28 cellular contexts compared by ENCODE assay signal in the genomic region with DNA sequence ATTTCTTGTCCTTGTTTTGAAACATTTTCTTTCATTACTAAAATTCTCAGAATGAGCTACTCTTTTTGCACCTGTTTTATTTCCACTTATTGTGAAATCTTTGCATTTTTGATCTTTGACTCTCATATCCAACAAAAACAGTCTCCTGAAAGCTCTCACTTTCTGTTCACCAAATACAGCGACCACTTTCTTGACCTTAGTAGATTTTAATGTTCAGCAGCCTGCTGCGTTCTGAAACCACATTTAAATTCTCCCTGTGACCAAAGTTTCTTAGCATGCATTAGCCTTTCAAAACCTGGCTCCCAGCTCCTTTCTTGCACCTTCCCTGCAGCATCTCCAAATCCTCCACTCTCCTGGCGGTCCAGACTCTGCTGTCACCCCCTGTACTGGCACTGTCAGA.
DNase-seq lines count a peak whose midpoint lies in the region; ATAC-seq, FAIRE-seq and TF ChIP-seq lines count a peak whose summit lies in the region.
"Had no signal": no experiment of that assay in that cellular context is flagged by ENCODE, and none has a peak within 500 bp of the region (broad histone marks: within the 10 kb centered on the region; RNA-seq: fewer than 3 reads in every experiment).

No MANE protein-coding gene starts in this region.

- H3K27me3 Mint-ChIP-seq in stimulated activated naive CD8-positive, alpha-beta T cell treated with anti-CD3 and anti-CD28 coated beads, Interleukin-15, amount 100 ng/mL, for 72 hours = no peaks in the 10 kb centered on the region
- H3K27me3 Mint-ChIP-seq: IgD-negative memory B cell had no signal

- H3K4me3 Mint-ChIP-seq in stimulated activated naive CD8-positive, alpha-beta T cell treated with anti-CD3 and anti-CD28 coated beads, Interleukin-15, amount 100 ng/mL, for 72 hours = no peak overlapping the region
- H3K4me3 Mint-ChIP-seq: CD8-positive, alpha-beta memory T cell; IgD-negative memory B cell had no signal

- DNase-seq in HepG2 (ENCODE audit: low spot score) (no peak), GM12878 (ENCODE audit: low read depth, low spot score) (peak; percentile 13), MV-4-11 (lab: John Stamatoyannopoulos, UW) (no peak)
- DNase-seq in stimulated activated naive CD8-positive, alpha-beta T cell treated with anti-CD3 and anti-CD28 coated beads, Interleukin-15, amount 100 ng/mL, for 72 hours = no peak
- DNase-seq: AML-193; Calu3; CD8-positive, alpha-beta memory T cell; DMS153; NCI-H1048; NCI-H1436; NCI-H187 treated with DMSO at 0.1 percent for 48 hours; NCI-H510A treated with DMSO at 0.1 percent for 48 hours; NCI-H748 treated with DMSO at 0.1 percent for 48 hours; NK-92 treated with Interleukin-12 subunit alpha and Interleukin-12 subunit beta, amount 100 ng/mL, for 24 hours; SIG-M5; SK-N-SH had no signal

- POLR2A ChIA-PET in HepG2 (lab: Yijun Ruan, JAX) = no interaction called here
- POLR2A ChIA-PET in GM12878 (lab: Charles Lee) = no interaction called here

- intact Hi-C loops in HepG2 (cut with micrococcal nuclease; ENCODE audit: unreplicated experiment) = no loop called here
- intact Hi-C loops in GM12878 (cut with micrococcal nuclease; ENCODE audit: unreplicated experiment) = no loop called here

- BruUV-seq in HepG2 (replicated peaks; lab: Mats Ljungman, UMichigan) (no TSS peak), GM12878 (replicated peaks; lab: Mats Ljungman, UMichigan) (no TSS peak)

- H4K20me1 ChIP-seq in HepG2 (ENCODE audit: insufficient read depth, low read length) (no peaks in the 10 kb centered on the region), GM12878 (ENCODE audit: control insufficient read depth, insufficient read depth) (no peaks in the 10 kb centered on the region)

- no peaks in the 10 kb centered on the region for H3K79me2 ChIP-seq in HepG2 (ENCODE audit: insufficient read depth, low read length)
- no peaks in the 10 kb centered on the region for H3K79me2 ChIP-seq in GM12878 (ENCODE audit: control insufficient read depth, insufficient read depth, low read length)

- no peak for ATAC-seq in HepG2
- peak; percentile 76 for ATAC-seq in GM12878
- ATAC-seq in HG03378 (IDR thresholded peaks at IDR 0.05; ENCODE audit: unreplicated experiment) = no peak
- ATAC-seq in GM18870 (IDR thresholded peaks at IDR 0.05; ENCODE audit: unreplicated experiment) = no peak
- no peak for ATAC-seq in stimulated activated naive CD8-positive, alpha-beta T cell treated with anti-CD3 and anti-CD28 coated beads, Interleukin-15, amount 100 ng/mL, for 72 hours
- ATAC-seq: Panc1 had no signal

- CTCF ChIA-PET in HepG2 (lab: Yijun Ruan, JAX; ENCODE audit: low intra/inter-chr PET ratio, low total read pairs) (no interaction called here), GM12878 (lab: Yijun Ruan, JAX) (interaction anchor here (0.8 to 1.4 kb wide), 2 partner anchors 12 to 47 kb away, joined by 4 read pairs; no protein-coding TSS in a partner anchor)

- no peaks in the 10 kb centered on the region for H3K9me3 ChIP-seq in liver (ENCODE audit: control insufficient read depth in 4 of 4, low read length in 3 of 4)
- no peaks in the 10 kb centered on the region for H3K9me3 ChIP-seq in HepG2 (ENCODE audit: low read length)
- H3K9me3 ChIP-seq in GM12878 (replicated peaks; ENCODE audit: control insufficient read depth, insufficient read depth, low read length) = no peaks in the 10 kb centered on the region; the same call in 2 of the 3 replicates
- no peaks in the 10 kb centered on the region for H3K9me3 ChIP-seq in neuron (ENCODE audit: low read length)
- H3K9me3 ChIP-seq: HAP-1, SK-N-SH had no signal

- no peaks in the 10 kb centered on the region for H3K4me1 Mint-ChIP-seq in stimulated activated naive CD8-positive, alpha-beta T cell treated with anti-CD3 and anti-CD28 coated beads, Interleukin-15, amount 100 ng/mL, for 72 hours
- H3K4me1 Mint-ChIP-seq: CD8-positive, alpha-beta memory T cell; IgD-negative memory B cell had no signal

- H3K4me3 ChIP-seq in liver (ENCODE audit: low read depth in 1 of 3, low read length in 3 of 3) (no peak overlapping the region), HepG2 (replicated peaks in 1 of 3; ENCODE audit: insufficient read depth in 1 of 3, low read depth in 2 of 3, low read length in 3 of 3) (no peak overlapping the region), GM12878 (no peak overlapping the region), neuron (ENCODE audit: low read length) (no peak overlapping the region)
- H3K4me3 ChIP-seq: GM23248, HAP-1 had no signal

- H3K36me3 ChIP-seq in liver (ENCODE audit: control insufficient read depth in 4 of 4, insufficient read depth in 3 of 4, low read depth in 1 of 4, low read length in 3 of 4) (no peaks in the 10 kb centered on the region), HepG2 (replicated peaks in 1 of 2; ENCODE audit: control insufficient read depth in 1 of 2, insufficient read depth in 2 of 2, low read length in 2 of 2) (no peaks in the 10 kb centered on the region), GM12878 (ENCODE audit: control insufficient read depth in 2 of 2, insufficient read depth in 2 of 2, low read length in 1 of 2) (no peaks in the 10 kb centered on the region), neuron (ENCODE audit: insufficient read depth, low read length) (no peaks in the 10 kb centered on the region)
- H3K36me3 ChIP-seq: HAP-1 had no signal

- no peak for TF ChIP-seq CTCF in liver (IDR thresholded peaks at IDR 0.05; ENCODE audit: low read depth, low read length, missing input control)
- no peak for TF ChIP-seq CTCF in HepG2 (CRISPR knock-in tag; IDR thresholded peaks at IDR 0.05)
- no peak for TF ChIP-seq CTCF in GM12878 (IDR thresholded peaks at IDR 0.05 in 2 of 3, conservative IDR thresholded peaks at IDR 0.05 in 1 of 3; ENCODE audit: control insufficient read depth in 2 of 3, extremely low read depth in 1 of 3, insufficient read depth in 1 of 3, low read depth in 3 of 3, low read length in 3 of 3)

- no peak for FAIRE-seq in HepG2 (lab: Jason Lieb, UNC)
- no peak for FAIRE-seq in GM12878 (lab: Jason Lieb, UNC)
- FAIRE-seq: G401.6, HTR-8/SVneo had no signal

- TF ChIP-seq EP300 in HepG2 (IDR thresholded peaks at IDR 0.05; ENCODE audit: low read depth in 2 of 2, low read length in 2 of 2) (no peak), HepG2 (CRISPR knock-in tag; IDR thresholded peaks at IDR 0.05; ENCODE audit: borderline replicate concordance) (no peak), GM12878 (IDR thresholded peaks at IDR 0.05; ENCODE audit: borderline replicate concordance in 1 of 2, control insufficient read depth in 1 of 2, low read depth in 2 of 2, low read length in 2 of 2) (no peak)

- TF ChIP-seq POLR2A in HepG2 (IDR thresholded peaks at IDR 0.05; ENCODE audit: insufficient read depth in 1 of 2, low read depth in 2 of 2, low read length in 2 of 2) = no peak
- no peak for TF ChIP-seq POLR2A in GM12878 (IDR thresholded peaks at IDR 0.05; ENCODE audit: low read depth, low read length)

- H2AFZ ChIP-seq in HepG2 (ENCODE audit: low read length) (no peak overlapping the region), GM12878 (ENCODE audit: control insufficient read depth, low read depth, low read length) (no peak overlapping the region), neuron (ENCODE audit: low read depth, low read length) (peak overlapping the region; percentile 14)
- H2AFZ ChIP-seq: GM23248 had no signal

- SMC1A ChIA-PET in GM12878 (lab: Charles Lee; ENCODE audit: uncharacterized antibody, unreplicated experiment) = interaction anchor here (0.6 to 2.0 kb wide), 5 partner anchors 13 to 204 kb away, joined by 3 to 5 read pairs (median 3); no protein-coding TSS in a partner anchor

- H3K4me1 ChIP-seq in liver (ENCODE audit: control insufficient read depth in 4 of 4, insufficient read depth in 4 of 4, low read length in 3 of 4) (peaks cover 0 to 5% (median under 1%) of the 10 kb centered on the region in 4 donors), HepG2 (ENCODE audit: insufficient read depth, low read length) (no peaks in the 10 kb centered on the region), GM12878 (ENCODE audit: control insufficient read depth, insufficient read depth, low read length) (no peaks in the 10 kb centered on the region), neuron (ENCODE audit: insufficient read depth, low read length) (peaks cover 24% of the 10 kb centered on the region)
- H3K4me1 ChIP-seq: HAP-1 had no signal

- TF ChIP-seq RAD21 in liver (IDR thresholded peaks at IDR 0.05) (no peak), HepG2 (CRISPR knock-in tag; IDR thresholded peaks at IDR 0.05) (no peak), GM12878 (IDR thresholded peaks at IDR 0.05; ENCODE audit: insufficient read depth, low read depth, low read length) (no peak)

- no peaks in the 10 kb centered on the region for H3K9me3 Mint-ChIP-seq in stimulated activated naive CD8-positive, alpha-beta T cell treated with anti-CD3 and anti-CD28 coated beads, Interleukin-15, amount 100 ng/mL, for 72 hours
- H3K9me3 Mint-ChIP-seq: CD8-positive, alpha-beta memory T cell had no signal

- in situ Hi-C loops in HepG2 (cut with HindIII; ENCODE audit: extremely low pct_ligation_motif_present, low pct_unique_long_range_greater_than_20kb) = no loop called here
- in situ Hi-C loops in GM12878 (cut with MboI) = no loop called here

- WGBS in liver = 51% methylated on average over 3 of the region's 3 CpGs
- 3% methylated on average over 3 of the region's 3 CpGs for WGBS in HepG2 (ENCODE audit: low lambda C conversion rate)
- WGBS in GM12878 (ENCODE audit: insufficient coverage, insufficient replicate concordance, low lambda C conversion rate, missing lambda C conversion rate) = 0% methylated on average over 3 of the region's 3 CpGs

- H3K27ac ChIP-seq in liver (ENCODE audit: low read depth in 1 of 2, low read length in 2 of 2) = no peak overlapping the region
- no peak overlapping the region for H3K27ac ChIP-seq in HepG2 (ENCODE audit: extremely low read length, insufficient read depth, low read length)
- no peak overlapping the region for H3K27ac ChIP-seq in GM12878 (ENCODE audit: control insufficient read depth, insufficient read depth)
- H3K27ac ChIP-seq: 22Rv1, C4-2B, GM23248 had no signal

- H3K27ac Mint-ChIP-seq in stimulated activated naive CD8-positive, alpha-beta T cell treated with anti-CD3 and anti-CD28 coated beads, Interleukin-15, amount 100 ng/mL, for 72 hours = no peak overlapping the region
- H3K27ac Mint-ChIP-seq: CD8-positive, alpha-beta memory T cell; IgD-negative memory B cell had no signal

- H3K4me2 ChIP-seq in HepG2 (ENCODE audit: low read depth, low read length) (no peak overlapping the region), GM12878 (ENCODE audit: control insufficient read depth, insufficient read depth) (no peak overlapping the region)
- H3K4me2 ChIP-seq: SK-N-SH had no signal

- H3K27me3 ChIP-seq in liver (ENCODE audit: control insufficient read depth in 4 of 4, insufficient read depth in 4 of 4, low read length in 3 of 4) (no peaks in the 10 kb centered on the region), HepG2 (ENCODE audit: control insufficient read depth in 1 of 2, insufficient read depth in 2 of 2, low read length in 2 of 2) (no peaks in the 10 kb centered on the region), GM12878 (replicated peaks in 1 of 2; ENCODE audit: control insufficient read depth in 2 of 2, insufficient read depth in 2 of 2, low read length in 1 of 2) (no peaks in the 10 kb centered on the region), neuron (ENCODE audit: insufficient read depth, low read length) (no peaks in the 10 kb centered on the region)

- H3K9ac ChIP-seq in liver (ENCODE audit: low read depth in 1 of 2, low read length in 2 of 2) = no peak overlapping the region
- no peak overlapping the region for H3K9ac ChIP-seq in HepG2 (ENCODE audit: insufficient read depth, low read depth, low read length)
- no peak overlapping the region for H3K9ac ChIP-seq in GM12878 (ENCODE audit: control insufficient read depth, insufficient read depth, low read length)
- H3K9ac ChIP-seq: GM23248, SK-N-SH had no signal

- RAD21 ChIA-PET in GM12878 (lab: Charles Lee; ENCODE audit: unreplicated experiment) = no interaction called here
